9 cellular contexts compared by ENCODE assay signal in genomic region chr9:109968332-109968657, GRCh38.
DNase-seq lines count a peak whose midpoint lies in the region; ATAC-seq and TF ChIP-seq lines count a peak whose summit lies in the region.
"Had no signal": no experiment of that assay in that cellular context is flagged by ENCODE, and none has a peak within 500 bp of the region (broad histone marks: within the 10 kb centered on the region; RNA-seq: fewer than 3 reads in every experiment).

No MANE protein-coding gene starts in this region.

- H3K9me3 ChIP-seq in BLaER1: no peaks in the 10 kb centered on the region
- H3K9me3 ChIP-seq in IMR-90 (ENCODE audit: control insufficient read depth, insufficient read depth, low read length): no peaks in the 10 kb centered on the region
- H3K9me3 ChIP-seq in right cardiac atrium (ENCODE audit: control insufficient read depth, low read length): no peaks in the 10 kb centered on the region
- no peaks in the 10 kb centered on the region for H3K9me3 ChIP-seq in PC-3 (ENCODE audit: low read length)

- BruUV-seq in IMR-90 (replicated peaks; lab: Mats Ljungman, UMichigan) (no TSS peak), PC-3 (replicated peaks; lab: Mats Ljungman, UMichigan) (no TSS peak)

- peak overlapping the region; percentile 15; the same call in 1 of the 2 replicates for H3K56ac ChIP-seq in IMR-90 (ENCODE audit: extremely low read depth, insufficient read depth, low read length)

- H4K20me1 ChIP-seq in BLaER1 (0 out of 2 replicates have a peak, but pooled peaks cover 4% of the 10 kb centered on the region), IMR-90 (ENCODE audit: insufficient read depth, low read length) (peaks cover 7% of the 10 kb centered on the region; the same call in 1 of the 2 replicates), PC-3 (ENCODE audit: low read length) (no peaks in the 10 kb centered on the region)

- peak overlapping the region; percentile 40 for H2AFZ ChIP-seq in IMR-90 (replicated peaks; ENCODE audit: low read length, poor library complexity)
- H2AFZ ChIP-seq in PC-3 (ENCODE audit: low read length): no peak overlapping the region

- no peaks in the 10 kb centered on the region for H3K27me3 ChIP-seq in BLaER1
- H3K27me3 ChIP-seq in IMR-90 (ENCODE audit: control insufficient read depth, insufficient read depth, low read length): no peaks in the 10 kb centered on the region
- H3K27me3 ChIP-seq in right cardiac atrium (ENCODE audit: control insufficient read depth, insufficient read depth): no peaks in the 10 kb centered on the region
- H3K27me3 ChIP-seq in PC-3 (ENCODE audit: low read length): no peaks in the 10 kb centered on the region
- no peaks in the 10 kb centered on the region for H3K27me3 ChIP-seq in foreskin keratinocyte

- H3K9me1 ChIP-seq in IMR-90 (ENCODE audit: insufficient read depth, low read length): peaks cover 22% of the 10 kb centered on the region

- intact Hi-C loops in IMR-90 (cut with micrococcal nuclease) (loop anchor here (5.0 kb wide), 2 partner anchors 84 to 184 kb away; no protein-coding TSS in a partner anchor), right cardiac atrium (cut with DNase I) (loop anchor here in 1 of 4 donors (10.0 kb wide), 1 partner anchor 57 kb away; no protein-coding TSS in a partner anchor), PC-3 (cut with micrococcal nuclease) (no loop called here)

- no peak for TF ChIP-seq CTCF in GM20000 (IDR thresholded peaks at IDR 0.05; ENCODE audit: extremely low read depth, missing control alignments)
- no peak for TF ChIP-seq CTCF in IMR-90 (conservative IDR thresholded peaks at IDR 0.05; ENCODE audit: low read depth, low read length)
- no peak for TF ChIP-seq CTCF in PC-3 (conservative IDR thresholded peaks at IDR 0.05; ENCODE audit: low read depth, low read length)
- TF ChIP-seq CTCF in foreskin keratinocyte (conservative IDR thresholded peaks at IDR 0.05): no peak

- TF ChIP-seq RAD21 in IMR-90 (IDR thresholded peaks at IDR 0.05; ENCODE audit: low read length): no peak

- no peak overlapping the region for H2AK9ac ChIP-seq in IMR-90 (replicated peaks; ENCODE audit: low read depth, low read length, poor library complexity)

- H2BK15ac ChIP-seq in IMR-90 (ENCODE audit: low read depth, low read length): peak overlapping the region; percentile 24; the same call in 1 of the 3 replicates

- peak overlapping the region; percentile 64 for H2BK20ac ChIP-seq in IMR-90 (ENCODE audit: low read depth, low read length)

- no peaks in the 10 kb centered on the region for H3K79me2 ChIP-seq in PC-3 (ENCODE audit: low read length)

- dilution Hi-C loops in IMR-90 (cut with HindIII; ENCODE audit: low sequenced_read_pairs, unreplicated experiment): no loop called here

- in situ Hi-C loops in IMR-90 (cut with MboI; ENCODE audit: low sequenced_read_pairs): no loop called here

- no peaks in the 10 kb centered on the region for H3F3A ChIP-seq in PC-3 (ENCODE audit: low read length, unreplicated experiment)

- H2BK120ac ChIP-seq in IMR-90 (ENCODE audit: low read depth, low read length): peak overlapping the region; percentile 79

- no CpG with 5 or more reads among the region's 3 CpGs for WGBS in IMR-90 (ENCODE audit: extremely low coverage in 2 of 2, insufficient read length in 1 of 2), 2 experiments
- 36% methylated on average over 3 of the region's 3 CpGs for whole genome bisulfite sequencing in right cardiac atrium

- no peak overlapping the region for H3K4me3 ChIP-seq in BLaER1
- H3K4me3 ChIP-seq in IMR-90 (ENCODE audit: insufficient read depth, low read depth, low read length): no peak overlapping the region
- no peak overlapping the region for H3K4me3 ChIP-seq in right cardiac atrium (ENCODE audit: low read length)
- no peak overlapping the region for H3K4me3 ChIP-seq in PC-3 (ENCODE audit: low read length)

- peak overlapping the region; percentile 49 to 71 for H4K8ac ChIP-seq in IMR-90 (ENCODE audit: low read depth in 2 of 2, low read length in 2 of 2)

- peak; percentile 52 for ATAC-seq in IMR-90 (ENCODE audit: low read depth)
- no peak for ATAC-seq in right cardiac atrium
- ATAC-seq in PC-3: no peak
- no peak for ATAC-seq in foreskin keratinocyte

- peak overlapping the region; percentile 11; the same call in 1 of the 2 replicates for H2AK5ac ChIP-seq in IMR-90 (ENCODE audit: low read depth, low read length)

- no peaks in the 10 kb centered on the region for H3K9me2 ChIP-seq in PC-3 (replicated peaks; ENCODE audit: low read length)

- DNase-seq in GM20000 (ENCODE audit: low spot score): peak; percentile 43
- peak; percentile 29 for DNase-seq in IMR-90
- no peak for DNase-seq in right cardiac atrium
- no peak for DNase-seq in stimulated activated CD4-positive, alpha-beta T cell treated with anti-CD3 and anti-CD28 coated beads, Interleukin-15, amount 100 ng/mL, for 24 hours
- no peak for DNase-seq in PC-3
- DNase-seq in foreskin keratinocyte: no peak
- no peak for DNase-seq in activated CD8-positive, alpha-beta memory T cell treated with anti-CD3 and anti-CD28 coated beads, Interleukin-2, amount 50 U/mL, for 48 hours
- DNase-seq: NCI-H2081 treated with DMSO at 0.1 percent for 48 hours had no signal

- H3K79me1 ChIP-seq in IMR-90 (ENCODE audit: low read depth in 1 of 2, low read length in 2 of 2): peaks cover 18 to 65% of the 10 kb centered on the region in 2 experiments

- peak overlapping the region; percentile 38; the same call in 1 of the 2 replicates for H3K14ac ChIP-seq in IMR-90 (replicated peaks; ENCODE audit: low read depth, low read length)

- POLR2A ChIA-PET in IMR-90 (lab: Charles Lee; ENCODE audit: unreplicated experiment): interaction anchor here (0.6 to 1.0 kb wide), 2 partner anchors 10 to 56 kb away, joined by 3 to 4 read pairs; no protein-coding TSS in a partner anchor
- POLR2A ChIA-PET in PC-3 (lab: Charles Lee; ENCODE audit: unreplicated experiment): no interaction called here

- peak overlapping the region; percentile 73 for H3K4ac ChIP-seq in IMR-90 (ENCODE audit: low read depth, low read length)

- H4K91ac ChIP-seq in IMR-90 (ENCODE audit: insufficient read depth, low read depth, low read length): peak overlapping the region; percentile 45

- CTCF ChIA-PET in IMR-90 (lab: Yijun Ruan, JAX) (interaction anchor here (0.6 to 1.2 kb wide), 3 partner anchors 8 to 68 kb away, joined by 3 to 4 read pairs (median 4); no protein-coding TSS in a partner anchor), PC-3 (lab: Charles Lee) (no interaction called here)

- H3K23ac ChIP-seq in IMR-90 (ENCODE audit: low read depth, low read length): no peak overlapping the region

- H3K4me2 ChIP-seq in BLaER1 (peak overlapping the region; percentile 77), IMR-90 (ENCODE audit: low read depth, low read length) (peak overlapping the region; percentile 50), PC-3 (ENCODE audit: low read length) (no peak overlapping the region)

- H3K36me3 ChIP-seq in BLaER1 (no peaks in the 10 kb centered on the region), IMR-90 (ENCODE audit: control insufficient read depth, insufficient read depth, low read length) (no peaks in the 10 kb centered on the region; the same call in 1 of the 2 replicates), PC-3 (ENCODE audit: low read depth, low read length) (no peaks in the 10 kb centered on the region)

- H4K5ac ChIP-seq in IMR-90 (ENCODE audit: low read depth, low read length): peak overlapping the region; percentile 88

- no peak for TF ChIP-seq POLR2A in IMR-90 (IDR thresholded peaks at IDR 0.05; ENCODE audit: low read depth, low read length)

- H3K18ac ChIP-seq in IMR-90 (ENCODE audit: low read depth, low read length): peak overlapping the region; percentile 84

- H3K4me1 ChIP-seq in BLaER1 (peaks cover 47% of the 10 kb centered on the region), IMR-90 (ENCODE audit: control insufficient read depth, insufficient read depth, low read length) (peaks cover 22% of the 10 kb centered on the region), right cardiac atrium (ENCODE audit: control insufficient read depth, insufficient read depth, low read length) (peaks cover 16% of the 10 kb centered on the region), PC-3 (ENCODE audit: insufficient read depth, low read length) (no peaks in the 10 kb centered on the region), foreskin keratinocyte (no peaks in the 10 kb centered on the region)

- no peak overlapping the region for H3K27ac ChIP-seq in BLaER1
- H3K27ac ChIP-seq in IMR-90 (ENCODE audit: insufficient read depth, low read length): peak overlapping the region; percentile 81
- H3K27ac ChIP-seq in right cardiac atrium (ENCODE audit: low read length): peak overlapping the region; percentile 86
- H3K27ac ChIP-seq in PC-3 (ENCODE audit: low read length): no peak overlapping the region
- no peak overlapping the region for H3K27ac ChIP-seq in foreskin keratinocyte

- H2BK5ac ChIP-seq in IMR-90 (ENCODE audit: low read depth, low read length, poor library complexity, severe bottlenecking): peak overlapping the region; percentile 62

- H3K9ac ChIP-seq in BLaER1 (no peak overlapping the region), IMR-90 (ENCODE audit: low read depth, low read length) (no peak overlapping the region), PC-3 (ENCODE audit: low read length) (no peak overlapping the region)

TF ChIP-seq in IMR-90, 13 proteins besides CTCF, POLR2A, EP300 and RAD21 (continues in another document):
- TF ChIP-seq MAFK (IDR thresholded peaks at IDR 0.05; ENCODE audit: low read depth, low read length): no peak
- TF ChIP-seq RFX5 (IDR thresholded peaks at IDR 0.05; ENCODE audit: low read depth, low read length): no peak
- no peak for TF ChIP-seq CEBPB (IDR thresholded peaks at IDR 0.05; ENCODE audit: low read depth, low read length)
- TF ChIP-seq ELK1 (IDR thresholded peaks at IDR 0.05; ENCODE audit: borderline replicate concordance, low read depth, low read length): no peak
- TF ChIP-seq NFE2L2 (IDR thresholded peaks at IDR 0.05; ENCODE audit: low read depth, low read length): no peak
- no peak for TF ChIP-seq CHD1 (IDR thresholded peaks at IDR 0.05; ENCODE audit: low read depth, low read length)
- no peak for TF ChIP-seq SMC3 (IDR thresholded peaks at IDR 0.05; ENCODE audit: low read depth, low read length)
- no peak for TF ChIP-seq FOS (IDR thresholded peaks at IDR 0.05; ENCODE audit: low read depth, low read length)
- TF ChIP-seq RCOR1 (IDR thresholded peaks at IDR 0.05; ENCODE audit: insufficient replicate concordance, low read length): no peak
- no peak for TF ChIP-seq BHLHE40 (IDR thresholded peaks at IDR 0.05; ENCODE audit: low read depth, low read length)

Comparison
In these comparisons a context has a peak if more than half of its experiments do, and no peak if none do; other contexts are left out.
1. H3K27ac ChIP-seq: peak in IMR-90 (single experiment) and right cardiac atrium (single experiment); none in BLaER1 (single experiment), PC-3 (single experiment) and foreskin keratinocyte (single experiment).
2. DNase-seq: peak in GM20000 (single experiment) and IMR-90 (single experiment); none in right cardiac atrium (0 of 3), stimulated activated CD4-positive, alpha-beta T cell treated with anti-CD3 and anti-CD28 coated beads, Interleukin-15, amount 100 ng/mL, for 24 hours (single experiment), PC-3 (single experiment), foreskin keratinocyte (0 of 2) and activated CD8-positive, alpha-beta memory T cell treated with anti-CD3 and anti-CD28 coated beads, Interleukin-2, amount 50 U/mL, for 48 hours (single experiment).